In genomic region chr3:133761605-133762484, GRCh38 we compare ENCODE assay signal across 36 cellular contexts. TPM values are rescaled to one million over a fixed set of nuclear protein-coding genes. Genes with fewer than 3 reads are reported as not detected.
"Had no signal": no experiment of that assay in that cellular context is flagged by ENCODE, and none has a peak within 500 bp of the region (broad histone marks: within the 10 kb centered on the region; RNA-seq: fewer than 3 reads in every experiment).

No MANE protein-coding gene starts in this region.

- H3K27ac ChIP-seq: PC-9, RWPE1, VCaP had no signal

- ATAC-seq: activated CD8-positive, alpha-beta memory T cell treated with anti-CD3 and anti-CD28 coated beads, Interleukin-2, amount 10 ng/mL, durations not matched to agents 7 days and 5 days; activated naive CD8-positive, alpha-beta T cell treated with anti-CD3 and anti-CD28 coated beads, Interleukin-2, amount 50 U/mL, for 24 hours; Right ventricle myocardium inferior; SK-N-SH treated with all-trans-retinoic acid at 6 μM for 48 hours; T-cell; T-helper 17 cell had no signal

- DNase-seq: activated B cell treated with CpG ODN at 0.5 μM for 24 hours; activated CD4-positive, alpha-beta memory T cell treated with anti-CD3 and anti-CD28 coated beads, Interleukin-2, amount 10 ng/mL, durations not matched to agents 7 days and 5 days; activated CD4-positive, alpha-beta T cell treated with anti-CD3 and anti-CD28 coated beads for 48 hours; activated CD4-positive, CD25-positive, alpha-beta regulatory T cell treated with anti-CD3 and anti-CD28 coated beads, Interleukin-2, amount 50 U/mL, for 72 hours; activated CD8-positive, alpha-beta memory T cell treated with anti-CD3 and anti-CD28 coated beads for 24 hours; activated CD8-positive, alpha-beta memory T cell treated with anti-CD3 and anti-CD28 coated beads, Interleukin-2, amount 10 ng/mL, durations not matched to agents 7 days and 5 days; activated CD8-positive, alpha-beta memory T cell treated with anti-CD3 and anti-CD28 coated beads, Interleukin-2, amount 50 U/mL, for 48 hours; activated effector memory CD4-positive, alpha-beta T cell treated with Interleukin-2 at 50 U/mL for 16 hours; activated naive CD4-positive, alpha-beta T cell treated with anti-CD3 and anti-CD28 coated beads, Interleukin-2, amount 10 ng/mL, durations not matched to agents 7 days and 5 days; activated naive CD8-positive, alpha-beta T cell treated with anti-CD3 and anti-CD28 coated beads, Interleukin-2, amount 50 U/mL, for 24 hours; activated T-cell treated with anti-CD3 and anti-CD28 coated beads, Interleukin-2, amount 50 U/mL, for 48 hours; anterior cingulate cortex; caudate nucleus; cerebellar nuclear complex; NCI-H1105; NCI-H1417 treated with DMSO at 0.1 percent for 48 hours; NCI-H187 treated with DMSO at 0.1 percent for 48 hours; NCI-H2081; NCI-H2171 treated with DMSO at 0.1 percent for 48 hours; NCI-H2227 treated with DMSO at 0.1 percent for 48 hours; NCI-H446 treated with DMSO at 0.1 percent for 48 hours; NCI-H524; NCI-H69; NCI-H82; PC-9; SIG-M5; T-cell; T-helper 17 cell had no signal

- H3K4me3 ChIP-seq: PC-9 had no signal

- FAIRE-seq: bronchial epithelial cell, RCC 7860 had no signal

RNA-seq across cellular contexts. Expression of gene TF, which starts 15.7 kb away (rescaled TPM):
- total RNA-seq: LHCN-M2, M059J had no signal
